In genomic region chr1:65002156-65002507, GRCh38 we compare ENCODE assay signal across 8 cellular contexts. TPM values are rescaled to one million over a fixed set of nuclear protein-coding genes. Genes with fewer than 3 reads are reported as not detected.
DNase-seq lines count a peak whose midpoint lies in the region; ATAC-seq and TF ChIP-seq lines count a peak whose summit lies in the region.

No MANE protein-coding gene starts in this region.

- no peak overlapping the region for H2BK12ac ChIP-seq in trophoblast cell (ENCODE audit: low read length)

- CTCF ChIA-PET in Panc1 (lab: Charles Lee) = interaction anchor here (1.4 kb wide), 1 partner anchor 19 kb away, joined by 4 read pairs; no protein-coding TSS in a partner anchor

- H3K4ac ChIP-seq in trophoblast cell (ENCODE audit: low read depth, low read length) = no peak overlapping the region

- H3K9ac ChIP-seq in trophoblast cell (ENCODE audit: low read length) = no peak overlapping the region

- H3K23ac ChIP-seq in trophoblast cell (ENCODE audit: low read length) = no peak overlapping the region

- no peak overlapping the region for H2BK120ac ChIP-seq in trophoblast cell (ENCODE audit: insufficient read depth, low read length, poor library complexity)

- POLR2A ChIA-PET in Panc1 (lab: Charles Lee) = interaction anchor here (0.6 kb wide), 1 partner anchor 23 kb away, joined by 4 read pairs; no protein-coding TSS in a partner anchor

- peaks cover 5% of the 10 kb centered on the region for H3K79me1 ChIP-seq in trophoblast cell (ENCODE audit: low read length)

- peak overlapping the region; percentile 84 for H2AFZ ChIP-seq in trophoblast cell (ENCODE audit: insufficient read depth, low read length, poor library complexity)

- H3K27me3 ChIP-seq in Panc1 (ENCODE audit: control insufficient read depth, insufficient read depth, low read length) = no peaks in the 10 kb centered on the region; the same call in 1 of the 2 replicates
- H3K27me3 ChIP-seq in trophoblast cell (ENCODE audit: insufficient read depth, low read length) = no peaks in the 10 kb centered on the region

- WGBS in trophoblast cell (ENCODE audit: extremely low coverage, insufficient coverage, insufficient read length) = no CpG with 5 or more reads among the region's 12 CpGs

- H3K27ac ChIP-seq in Panc1 (ENCODE audit: low read length) (peak overlapping the region; percentile 81), trophoblast cell (ENCODE audit: low read depth, low read length) (no peak overlapping the region)

- ATAC-seq in Panc1 = peak; percentile 49
- ATAC-seq in HG03571 (IDR thresholded peaks at IDR 0.05; ENCODE audit: unreplicated experiment) = no peak
- ATAC-seq in SK-N-SH treated with all-trans-retinoic acid at 6 μM for 48 hours = no peak

- peak overlapping the region; percentile 57 for H4K91ac ChIP-seq in trophoblast cell (ENCODE audit: low read depth, low read length)

- H3K4me1 ChIP-seq in Panc1 (ENCODE audit: control insufficient read depth, insufficient read depth, low read length) (peaks cover 5% of the 10 kb centered on the region), trophoblast cell (ENCODE audit: control insufficient read depth in 1 of 2, insufficient read depth in 2 of 2, low read length in 2 of 2) (peaks cover 4 to 8% of the 10 kb centered on the region in 2 experiments)

- intact Hi-C loops in Panc1 (cut with micrococcal nuclease; ENCODE audit: unreplicated experiment) = loop anchor here (1.0 to 2.0 kb wide), 2 partner anchors 19 to 39 kb away; no protein-coding TSS in a partner anchor

- H4K12ac ChIP-seq in trophoblast cell (ENCODE audit: low read depth, low read length) = no peak overlapping the region

- no peak overlapping the region for H2BK5ac ChIP-seq in trophoblast cell (ENCODE audit: low read depth, low read length, poor library complexity)

- no peak overlapping the region for H2AK5ac ChIP-seq in trophoblast cell (ENCODE audit: low read length)

- in situ Hi-C loops in Panc1 (cut with HindIII; ENCODE audit: low pct_unique_long_range_greater_than_20kb, low sequenced_read_pairs) = no loop called here

- H3K4me3 ChIP-seq in GM12865 (ENCODE audit: low read depth, low read length) (peak overlapping the region; percentile 15; the same call in 1 of the 2 replicates), Panc1 (ENCODE audit: low read depth in 2 of 2, low read length in 2 of 2) (peak overlapping the region; percentile 54 to 69), epithelial cell of proximal tubule (ENCODE audit: low read depth, low read length) (peak overlapping the region; percentile 68), trophoblast cell (ENCODE audit: low read depth, low read length) (no peak overlapping the region)

- H3K79me2 ChIP-seq in trophoblast cell (ENCODE audit: control insufficient read depth, insufficient read depth, low read length, poor library complexity) = peaks cover 2% of the 10 kb centered on the region

- H3K9me3 ChIP-seq in Panc1 (ENCODE audit: control insufficient read depth, insufficient read depth, low read depth, low read length) = no peaks in the 10 kb centered on the region
- H3K9me3 ChIP-seq in trophoblast cell (ENCODE audit: insufficient read depth, low read depth, low read length) = peaks cover 4% of the 10 kb centered on the region

- no peaks in the 10 kb centered on the region for H3K36me3 ChIP-seq in Panc1 (ENCODE audit: control insufficient read depth, insufficient read depth, low read length)
- no peaks in the 10 kb centered on the region for H3K36me3 ChIP-seq in trophoblast cell (ENCODE audit: control insufficient read depth in 1 of 2, insufficient read depth in 2 of 2, low read length in 2 of 2)

- no TSS peak for BruUV-seq in Panc1 (replicated peaks; lab: Mats Ljungman, UMichigan)

- no peak for TF ChIP-seq CTCF in GM12865 (IDR thresholded peaks at IDR 0.05; ENCODE audit: insufficient read depth, low read depth, low read length, missing control alignments)
- TF ChIP-seq CTCF in Panc1 (IDR thresholded peaks at IDR 0.05) = no peak
- no peak for TF ChIP-seq CTCF in epithelial cell of proximal tubule (conservative IDR thresholded peaks at IDR 0.05; ENCODE audit: low read depth, low read length)

- no peak overlapping the region for H3K18ac ChIP-seq in trophoblast cell (ENCODE audit: low read length)

- H4K8ac ChIP-seq in trophoblast cell (ENCODE audit: low read depth, low read length) = no peak overlapping the region

- no peak for DNase-seq in GM12865 (ENCODE audit: low read depth)
- no peak for DNase-seq in Panc1 (ENCODE audit: low read depth, low spot score)
- DNase-seq in epithelial cell of proximal tubule (ENCODE audit: low read depth) = no peak
- no peak for DNase-seq in trophoblast cell
- no peak for DNase-seq in NCI-H1417 treated with DMSO at 0.1 percent for 48 hours (lab: John Stamatoyannopoulos, UW)
- DNase-seq in SIG-M5 (lab: John Stamatoyannopoulos, UW) = no peak

- no peak overlapping the region for H3K14ac ChIP-seq in trophoblast cell (ENCODE audit: low read length)

- H3K4me2 ChIP-seq in trophoblast cell (ENCODE audit: low read length) = peak overlapping the region; percentile 93

TF ChIP-seq in SK-N-SH treated with all-trans-retinoic acid at 6 μM for 48 hours, 23 proteins besides CTCF, POLR2A, EP300 and RAD21 (continues in another document):
- TF ChIP-seq ZNF565 (CRISPR knock-in tag; conservative IDR thresholded peaks at IDR 0.05; ENCODE audit: low read depth) = no peak
- no peak for TF ChIP-seq ZNF70 (CRISPR knock-in tag; IDR thresholded peaks at IDR 0.05)
- TF ChIP-seq TCF4 (CRISPR knock-in tag; IDR thresholded peaks at IDR 0.05; ENCODE audit: borderline replicate concordance) = no peak
- no peak for TF ChIP-seq OSR1 (CRISPR knock-in tag; IDR thresholded peaks at IDR 0.05)
- TF ChIP-seq ZFP3 (CRISPR knock-in tag; IDR thresholded peaks at IDR 0.05) = no peak
- no peak for TF ChIP-seq TOX (CRISPR knock-in tag; IDR thresholded peaks at IDR 0.05; ENCODE audit: borderline replicate concordance)
- TF ChIP-seq SNAI2 (CRISPR knock-in tag; IDR thresholded peaks at IDR 0.05) = no peak
- no peak for TF ChIP-seq TSHZ2 (CRISPR knock-in tag; IDR thresholded peaks at IDR 0.05)
- TF ChIP-seq CREB5 (CRISPR knock-in tag; IDR thresholded peaks at IDR 0.05; ENCODE audit: low read depth) = no peak
- TF ChIP-seq POU6F1 (CRISPR knock-in tag; IDR thresholded peaks at IDR 0.05; ENCODE audit: borderline replicate concordance, low read depth) = no peak

RNA-seq across cellular contexts. Expression of gene JAK1, which starts 35.8 kb away (rescaled TPM):
- total RNA-seq in Panc1 (2021; ENCODE audit: unreplicated experiment) (138 TPM), epithelial cell of proximal tubule (77.5 and 110 TPM in 2 replicates)
- 67.5 TPM for polyA plus RNA-seq in Panc1 (2012; ENCODE audit: insufficient read length)
- 35.4 and 36.0 TPM in 2 replicates for polyA plus RNA-seq in trophoblast cell (2013)
